22 cellular contexts compared by ENCODE assay signal in genomic region chr3:81161851-81162250, GRCh38.
"Had no signal": no experiment of that assay in that cellular context is flagged by ENCODE, and none has a peak within 500 bp of the region (broad histone marks: within the 10 kb centered on the region; RNA-seq: fewer than 3 reads in every experiment).

No MANE protein-coding gene starts in this region.

- H3K27ac ChIP-seq: neural progenitor cell, ovary, prostate gland, right lobe of liver, sigmoid colon, stomach, thoracic aorta, thyroid gland, tibial nerve, upper lobe of left lung, vagina had no signal

- H3K9ac ChIP-seq: neural progenitor cell had no signal

- H2AFZ ChIP-seq: neural progenitor cell had no signal

- H3K4me2 ChIP-seq: neural progenitor cell had no signal

- H3K4me3 ChIP-seq: neural progenitor cell, ovary, prostate gland, right lobe of liver, sigmoid colon, stomach, thoracic aorta, thyroid gland, tibial nerve, upper lobe of left lung, vagina had no signal

- H3K9me3 ChIP-seq: ovary, prostate gland, right lobe of liver, sigmoid colon, stomach, thoracic aorta, thyroid gland, tibial nerve, upper lobe of left lung, vagina had no signal

- H3K36me3 ChIP-seq: neural progenitor cell, ovary, prostate gland, right lobe of liver, sigmoid colon, stomach, thoracic aorta, thyroid gland, tibial nerve, upper lobe of left lung, vagina had no signal

- H3K4me1 ChIP-seq: prostate gland, right lobe of liver, sigmoid colon, stomach, thyroid gland, tibial nerve, upper lobe of left lung, vagina had no signal

- DNase-seq: natural killer cell; occipital lobe; ovary; right cardiac atrium; right lobe of liver; sigmoid colon; small intestine; stimulated activated CD4-positive, alpha-beta T cell treated with anti-CD3 and anti-CD28 coated beads, Interleukin-15, amount 100 ng/mL, for 24 hours; stimulated activated CD4-positive, alpha-beta T cell treated with anti-CD3 and anti-CD28 coated beads, Interleukin-2, amount 100 ng/mL, for 24 hours; stimulated activated CD4-positive, alpha-beta T cell treated with anti-CD3 and anti-CD28 coated beads, Interleukin-2, amount 100 ng/mL, for 48 hours; stimulated activated CD4-positive, alpha-beta T cell treated with anti-CD3 and anti-CD28 coated beads, Interleukin-4, amount 100 ng/mL, for 24 hours; stimulated activated naive B cell treated with anti-CD40 and anti-IgM and Interleukin-4, amounts not matched to agents 10 μg/mL and 1 μg/mL and 100 μg/mL, for 72 hours; stimulated activated naive CD4-positive, alpha-beta T cell treated with Interleukin-2 at 50 U/mL for 16 hours; stomach; thyroid gland; trophoblast cell; upper lobe of left lung had no signal

- H3K27me3 ChIP-seq: neural progenitor cell, ovary, right lobe of liver, sigmoid colon, stomach, thyroid gland, tibial nerve, upper lobe of left lung, vagina had no signal
